Comparison of ENCODE assay signal across 8 cellular contexts in the genomic region with DNA sequence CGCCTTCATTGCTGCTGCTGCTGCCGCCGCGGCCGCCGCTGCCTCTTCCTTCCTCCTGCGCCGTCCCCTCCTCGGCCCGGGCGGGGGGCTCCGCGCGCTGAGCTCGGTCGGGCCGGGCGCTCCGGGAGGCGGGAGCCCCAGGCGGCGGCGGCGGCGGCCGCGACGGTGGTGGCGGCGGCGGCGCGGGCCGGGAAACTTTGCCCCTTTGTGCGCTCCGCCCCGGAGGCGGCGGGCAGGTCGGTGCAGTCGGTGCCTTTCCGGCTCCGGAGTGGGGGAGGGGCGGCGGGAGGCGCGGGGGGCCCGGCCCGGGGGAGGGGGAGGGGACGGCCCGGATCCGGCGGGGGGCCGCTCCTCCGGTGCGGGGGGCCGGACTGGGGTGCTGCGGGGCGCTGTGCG. TPM values are rescaled to one million over a fixed set of nuclear protein-coding genes. Genes with fewer than 3 reads are reported as not detected.
DNase-seq lines count a peak whose midpoint lies in the region; TF ChIP-seq lines count a peak whose summit lies in the region.

No MANE protein-coding gene starts in this region.

- no peak for TF ChIP-seq POLR2A in erythroblast (IDR thresholded peaks at IDR 0.05; ENCODE audit: low read length)

- peak overlapping the region; percentile 75 for H3K9ac ChIP-seq in HUES64 (ENCODE audit: low read depth, low read length)
- H3K9ac ChIP-seq in trophoblast cell (ENCODE audit: low read length) = peak overlapping the region; percentile 88

- H2BK120ac ChIP-seq in trophoblast cell (ENCODE audit: insufficient read depth, low read length, poor library complexity) = no peak overlapping the region

- H3K4me1 Mint-ChIP-seq in CD8-positive, alpha-beta memory T cell = peaks cover 66 to 81% (median 80%) of the 10 kb centered on the region in 3 donors

- H2AK5ac ChIP-seq in trophoblast cell (ENCODE audit: low read length) = no peak overlapping the region

- peak overlapping the region; percentile 68 for H2BK5ac ChIP-seq in trophoblast cell (ENCODE audit: low read depth, low read length, poor library complexity)

- peaks cover 21% of the 10 kb centered on the region for H3K79me1 ChIP-seq in trophoblast cell (ENCODE audit: low read length)

- peak overlapping the region; percentile 98 for H3K4me2 ChIP-seq in trophoblast cell (ENCODE audit: low read length)

- H3K14ac ChIP-seq in trophoblast cell (ENCODE audit: low read length) = peak overlapping the region; percentile 55

- CTCF ChIA-PET in CD8-positive, alpha-beta memory T cell (lab: Charles Lee) = interaction anchor here (4.3 kb wide), 1 partner anchor 77 kb away, joined by 18 read pairs; no protein-coding TSS in a partner anchor

- under 1% methylated on average over 50 of the region's 60 CpGs for WGBS in HUES64
- WGBS in trophoblast cell (ENCODE audit: extremely low coverage, insufficient coverage, insufficient read length) = no CpG with 5 or more reads among the region's 60 CpGs

- H3K27me3 ChIP-seq in CD8-positive, alpha-beta memory T cell (ENCODE audit: insufficient read depth, low read length, poor library complexity, severe bottlenecking) = no peaks in the 10 kb centered on the region
- H3K27me3 ChIP-seq in HUES64 (ENCODE audit: insufficient read depth, low read length) = peaks cover 46% of the 10 kb centered on the region
- no peaks in the 10 kb centered on the region for H3K27me3 ChIP-seq in trophoblast cell (ENCODE audit: insufficient read depth, low read length)

- H3K27ac Mint-ChIP-seq in CD8-positive, alpha-beta memory T cell = no peak overlapping the region

- POLR2A ChIA-PET in CD8-positive, alpha-beta memory T cell (lab: Charles Lee) = no interaction called here

- H3K27me3 Mint-ChIP-seq in CD8-positive, alpha-beta memory T cell = peaks cover 0 to 1% of the 10 kb centered on the region in 2 donors

- H3K4ac ChIP-seq in trophoblast cell (ENCODE audit: low read depth, low read length) = no peak overlapping the region

- H2BK12ac ChIP-seq in trophoblast cell (ENCODE audit: low read length) = no peak overlapping the region

- H3K4me1 ChIP-seq in CD8-positive, alpha-beta memory T cell (ENCODE audit: insufficient read depth, low read length) = peaks cover 78% of the 10 kb centered on the region
- H3K4me1 ChIP-seq in HUES64 (ENCODE audit: insufficient read depth, low read length) = peaks cover 44% of the 10 kb centered on the region
- H3K4me1 ChIP-seq in trophoblast cell (ENCODE audit: control insufficient read depth in 1 of 2, insufficient read depth in 2 of 2, low read length in 2 of 2) = peaks cover 46 to 54% of the 10 kb centered on the region in 2 experiments

- no peak overlapping the region for H3K27ac ChIP-seq in CD8-positive, alpha-beta memory T cell (ENCODE audit: low read depth, low read length)
- no peak overlapping the region; the same call in 1 of the 2 replicates for H3K27ac ChIP-seq in HUES64 (ENCODE audit: low read depth, low read length)
- H3K27ac ChIP-seq in trophoblast cell (ENCODE audit: low read depth, low read length) = peak overlapping the region; percentile 95

- H3K36me3 ChIP-seq in CD8-positive, alpha-beta memory T cell (ENCODE audit: insufficient read depth, low read length) = no peaks in the 10 kb centered on the region
- H3K36me3 ChIP-seq in HUES64 (ENCODE audit: insufficient read depth, low read length) (peaks cover 13% of the 10 kb centered on the region; the same call in 1 of the 2 replicates), trophoblast cell (ENCODE audit: control insufficient read depth in 1 of 2, insufficient read depth in 2 of 2, low read length in 2 of 2) (peaks cover 9 to 16% of the 10 kb centered on the region in 2 experiments)

- H3K4me3 ChIP-seq in CD8-positive, alpha-beta memory T cell (ENCODE audit: low read length) = no peak overlapping the region
- peak overlapping the region; percentile 62 for H3K4me3 ChIP-seq in HUES64 (ENCODE audit: low read length)
- peak overlapping the region; percentile 74 for H3K4me3 ChIP-seq in trophoblast cell (ENCODE audit: low read depth, low read length)

- peak overlapping the region; percentile 46 for H4K8ac ChIP-seq in trophoblast cell (ENCODE audit: low read depth, low read length)

- H3K79me2 ChIP-seq in trophoblast cell (ENCODE audit: control insufficient read depth, insufficient read depth, low read length, poor library complexity) = peaks cover 25% of the 10 kb centered on the region

- no peak overlapping the region for H4K12ac ChIP-seq in trophoblast cell (ENCODE audit: low read depth, low read length)

- H3K9me3 Mint-ChIP-seq in CD8-positive, alpha-beta memory T cell = no peaks in the 10 kb centered on the region

- H3K4me3 Mint-ChIP-seq in CD8-positive, alpha-beta memory T cell = peak overlapping the region in 1 of 7 donors; percentile 16

- no peak overlapping the region for H3K23ac ChIP-seq in trophoblast cell (ENCODE audit: low read length)

- H4K91ac ChIP-seq in trophoblast cell (ENCODE audit: low read depth, low read length) = peak overlapping the region; percentile 98

- peak overlapping the region; percentile 72 for H3K18ac ChIP-seq in trophoblast cell (ENCODE audit: low read length)

- H3K9me3 ChIP-seq in CD8-positive, alpha-beta memory T cell (ENCODE audit: low read length) = no peaks in the 10 kb centered on the region
- H3K9me3 ChIP-seq in HUES64 (ENCODE audit: insufficient read depth, low read depth, low read length) = no peaks in the 10 kb centered on the region
- H3K9me3 ChIP-seq in trophoblast cell (ENCODE audit: insufficient read depth, low read depth, low read length) = no peaks in the 10 kb centered on the region

- peak in 4 of 5 donors; percentile 59 to 84 (median 71) for DNase-seq in CD8-positive, alpha-beta memory T cell
- DNase-seq in GM19240 (ENCODE audit: insufficient read length, low spot score) (peak; percentile 43), erythroblast (lab: John Stamatoyannopoulos, UW) (peak; percentile 62 to 72), trophoblast cell (peak in 1 of 2 donors; percentile 35), NCI-H524 (lab: John Stamatoyannopoulos, UW) (no peak), RKO (ENCODE audit: low spot score) (no peak)
- peak; percentile 67 to 69 for DNase-seq in activated CD4-positive, alpha-beta T cell treated with anti-CD3 and anti-CD28 coated beads, Interleukin-2, amount 50 U/mL, for 48 hours

- H3K36me3 Mint-ChIP-seq in CD8-positive, alpha-beta memory T cell = peaks cover 7 to 24% (median 10%) of the 10 kb centered on the region in 3 donors

- no peak overlapping the region for H2AFZ ChIP-seq in trophoblast cell (ENCODE audit: insufficient read depth, low read length, poor library complexity)

RNA-seq across cellular contexts. Expression of a gene that starts 0.2 kb away (rescaled TPM):
- 10 to 100 TPM; 19.9 to 20.5 TPM for total RNA-seq in CD8-positive, alpha-beta memory T cell
- 0.78 TPM for polyA plus RNA-seq in CD8-positive, alpha-beta memory T cell
- polyA plus RNA-seq in HUES64 (2013, experiment 1 of 2) = 7.1 TPM
- polyA plus RNA-seq in HUES64 (2013, experiment 2 of 2) = 7.7 TPM
- polyA plus RNA-seq in trophoblast cell (2013) = 11.2 and 11.7 TPM in 2 replicates

RNA-seq across cellular contexts. Expression of a gene that starts 58.2 kb away (rescaled TPM):
- 10 to 100 TPM; 96.6 to 98.8 TPM for total RNA-seq in CD8-positive, alpha-beta memory T cell
- 188 TPM for polyA plus RNA-seq in CD8-positive, alpha-beta memory T cell
- polyA plus RNA-seq in HUES64 (2013, experiment 1 of 2) = 113 TPM
- polyA plus RNA-seq in HUES64 (2013, experiment 2 of 2) = 124 TPM
- 94.1 and 96.1 TPM in 2 replicates for polyA plus RNA-seq in trophoblast cell (2013)

Comparison
In these comparisons a context has a peak if more than half of its experiments do, and no peak if none do; other contexts are left out.
1. DNase-seq: peak in CD8-positive, alpha-beta memory T cell (4 of 5), GM19240 (single experiment), activated CD4-positive, alpha-beta T cell treated with anti-CD3 and anti-CD28 coated beads, Interleukin-2, amount 50 U/mL, for 48 hours (2 of 2) and erythroblast (2 of 2); none in NCI-H524 (0 of 2) and RKO (single experiment).